In genomic region chr14:104462651-104463630, GRCh38 we compare ENCODE assay signal across 13 cellular contexts.
DNase-seq lines count a peak whose midpoint lies in the region; TF ChIP-seq lines count a peak whose summit lies in the region.
"Had no signal": no experiment of that assay in that cellular context is flagged by ENCODE, and none has a peak within 500 bp of the region (broad histone marks: within the 10 kb centered on the region; RNA-seq: fewer than 3 reads in every experiment).

No MANE protein-coding gene starts in this region.

- no peak for TF ChIP-seq EP300 in tibial nerve (IDR thresholded peaks at IDR 0.05)
- no peak for TF ChIP-seq EP300 in suprapubic skin (IDR thresholded peaks at IDR 0.05)

- H3K27me3 Mint-ChIP-seq in endothelial cell (ENCODE audit: unreplicated experiment) (peaks cover 4% of the 10 kb centered on the region), progenitor cell of endocrine pancreas (peaks cover 85% of the 10 kb centered on the region)

- H3K4me3 Mint-ChIP-seq in endothelial cell (ENCODE audit: unreplicated experiment) (no peak overlapping the region), progenitor cell of endocrine pancreas (ENCODE audit: low read depth) (peak overlapping the region; percentile 25)
- H3K4me3 Mint-ChIP-seq: activated CD4-positive, alpha-beta memory T cell treated with anti-CD3 and anti-CD28 coated beads, Interleukin-2, amount 10 ng/mL, durations not matched to agents 7 days and 5 days; dendritic cell treated with granulocyte-macrophage colony-stimulating factor and Interleukin-4, amounts not matched to agents 40 ng/mL and 50 ng/mL, for 4 days had no signal

- H3K9me3 Mint-ChIP-seq in endothelial cell (ENCODE audit: unreplicated experiment), result no peaks in the 10 kb centered on the region
- no peaks in the 10 kb centered on the region for H3K9me3 Mint-ChIP-seq in progenitor cell of endocrine pancreas (ENCODE audit: low read depth)
- H3K9me3 Mint-ChIP-seq: activated CD4-positive, alpha-beta memory T cell treated with anti-CD3 and anti-CD28 coated beads, Interleukin-2, amount 10 ng/mL, durations not matched to agents 7 days and 5 days; dendritic cell treated with granulocyte-macrophage colony-stimulating factor and Interleukin-4, amounts not matched to agents 40 ng/mL and 50 ng/mL, for 4 days had no signal

- peaks cover 0 to 44% of the 10 kb centered on the region in 2 donors for H3K27me3 ChIP-seq in tibial nerve
- H3K27me3 ChIP-seq in suprapubic skin, result peaks cover 61% of the 10 kb centered on the region

- WGBS in tibial nerve, 2 donors, result 64 to 65% methylated on average over 16 of the region's 16 CpGs
- 79% methylated on average over 16 of the region's 16 CpGs for WGBS in suprapubic skin

- H3K4me3 ChIP-seq in tibial nerve, result no peak overlapping the region
- H3K4me3 ChIP-seq in suprapubic skin, result no peak overlapping the region
- H3K4me3 ChIP-seq: thoracic aorta had no signal

- H3K27ac Mint-ChIP-seq in endothelial cell (ENCODE audit: unreplicated experiment) (peak overlapping the region; percentile 45), progenitor cell of endocrine pancreas (no peak overlapping the region)
- H3K27ac Mint-ChIP-seq: activated CD4-positive, alpha-beta memory T cell treated with anti-CD3 and anti-CD28 coated beads, Interleukin-2, amount 10 ng/mL, durations not matched to agents 7 days and 5 days; dendritic cell treated with granulocyte-macrophage colony-stimulating factor and Interleukin-4, amounts not matched to agents 40 ng/mL and 50 ng/mL, for 4 days had no signal

- peak; percentile 37 for DNase-seq in activated CD8-positive, alpha-beta memory T cell treated with anti-CD3 and anti-CD28 coated beads for 24 hours
- DNase-seq in activated CD8-positive, alpha-beta memory T cell treated with anti-CD3 and anti-CD28 coated beads, Interleukin-2, amount 50 U/mL, for 4 hours, result no peak
- DNase-seq in NCI-H2227 (lab: John Stamatoyannopoulos, UW; ENCODE audit: unreplicated experiment), result peak; percentile 9
- no peak for DNase-seq in endothelial cell (ENCODE audit: low spot score)
- no peak for DNase-seq in progenitor cell of endocrine pancreas (ENCODE audit: low spot score, unreplicated experiment)
- no peak for DNase-seq in tibial nerve (ENCODE audit: low spot score in 2 of 2)
- DNase-seq in suprapubic skin (ENCODE audit: low spot score in 2 of 2), result no peak
- no peak for DNase-seq in NCI-H69 (lab: John Stamatoyannopoulos, UW)
- DNase-seq: activated CD4-positive, alpha-beta memory T cell treated with anti-CD3 and anti-CD28 coated beads, Interleukin-2, amount 10 ng/mL, durations not matched to agents 7 days and 5 days; activated gamma-delta T cell treated with Interleukin-2 at 50 U/mL for 16 hours; GF-D8 had no signal

- TF ChIP-seq CTCF in endothelial cell (IDR thresholded peaks at IDR 0.05; ENCODE audit: unreplicated experiment) (no peak), progenitor cell of endocrine pancreas (IDR thresholded peaks at IDR 0.05; ENCODE audit: unreplicated experiment) (no peak), tibial nerve (IDR thresholded peaks at IDR 0.05) (no peak), suprapubic skin (IDR thresholded peaks at IDR 0.05) (no peak)

- H3K4me1 ChIP-seq in tibial nerve (peaks cover 0 to 13% (median 7%) of the 10 kb centered on the region in 4 donors), suprapubic skin (peaks cover 15% of the 10 kb centered on the region)

- H3K36me3 Mint-ChIP-seq in endothelial cell (ENCODE audit: low read depth, unreplicated experiment), result no peaks in the 10 kb centered on the region
- H3K36me3 Mint-ChIP-seq in progenitor cell of endocrine pancreas (ENCODE audit: insufficient read depth), result no peaks in the 10 kb centered on the region

- H3K9me3 ChIP-seq in tibial nerve (no peaks in the 10 kb centered on the region), suprapubic skin (no peaks in the 10 kb centered on the region)
- H3K9me3 ChIP-seq: thoracic aorta had no signal

- TF ChIP-seq POLR2A in tibial nerve (IDR thresholded peaks at IDR 0.05) (no peak), suprapubic skin (IDR thresholded peaks at IDR 0.05) (no peak)

- H3K4me1 Mint-ChIP-seq in endothelial cell (ENCODE audit: unreplicated experiment), result peaks cover 4% of the 10 kb centered on the region
- H3K4me1 Mint-ChIP-seq in progenitor cell of endocrine pancreas (ENCODE audit: low read depth), result peaks cover 2% of the 10 kb centered on the region

- H3K27ac ChIP-seq in tibial nerve, result no peak overlapping the region
- H3K27ac ChIP-seq in suprapubic skin, result no peak overlapping the region
- H3K27ac ChIP-seq: thoracic aorta had no signal

- H3K36me3 ChIP-seq in tibial nerve (no peaks in the 10 kb centered on the region), suprapubic skin (no peaks in the 10 kb centered on the region)
- H3K36me3 ChIP-seq: thoracic aorta had no signal

Comparison
In these comparisons a context has a peak if more than half of its experiments do, and no peak if none do; other contexts are left out.
1. DNase-seq: peak in activated CD8-positive, alpha-beta memory T cell treated with anti-CD3 and anti-CD28 coated beads for 24 hours (single experiment) and NCI-H2227 (single experiment); none in activated CD8-positive, alpha-beta memory T cell treated with anti-CD3 and anti-CD28 coated beads, Interleukin-2, amount 50 U/mL, for 4 hours (single experiment), endothelial cell (single experiment), progenitor cell of endocrine pancreas (single experiment), tibial nerve (0 of 2), suprapubic skin (0 of 2) and NCI-H69 (single experiment).